In genomic region chr12:12216349-12217017, GRCh38 we compare ENCODE assay signal across 2 cellular contexts.
TF ChIP-seq lines count a peak whose summit lies in the region.

No MANE protein-coding gene starts in this region.

TF ChIP-seq in IMR-90, 13 proteins besides CTCF, POLR2A, EP300 and RAD21:
- TF ChIP-seq MAZ (IDR thresholded peaks at IDR 0.05; ENCODE audit: borderline replicate concordance, low read depth, low read length) (no peak), SMC3 (IDR thresholded peaks at IDR 0.05; ENCODE audit: low read depth, low read length) (no peak), NFE2L2 (IDR thresholded peaks at IDR 0.05; ENCODE audit: low read depth, low read length) (peak; percentile 50; the same call in 1 of the 2 replicates)

TF ChIP-seq in HepG2, 621 proteins besides CTCF, POLR2A, EP300 and RAD21 (continues in another document):
- TF ChIP-seq NFE2L2 (IDR thresholded peaks at IDR 0.05; ENCODE audit: low read length) (peak; percentile 96), ZBTB7B (CRISPR knock-in tag; IDR thresholded peaks at IDR 0.05) (no peak), ZNF446 (CRISPR knock-in tag; IDR thresholded peaks at IDR 0.05) (no peak), ZNF10 (CRISPR knock-in tag; IDR thresholded peaks at IDR 0.05; ENCODE audit: borderline replicate concordance, low read depth) (no peak), FOSL1 (CRISPR knock-in tag; IDR thresholded peaks at IDR 0.05; ENCODE audit: borderline replicate concordance) (no peak), ZNF232 (CRISPR knock-in tag; IDR thresholded peaks at IDR 0.05; ENCODE audit: borderline replicate concordance) (no peak), ZNF331 (CRISPR knock-in tag; IDR thresholded peaks at IDR 0.05) (no peak), HNF1A (IDR thresholded peaks at IDR 0.05; ENCODE audit: low read depth) (peak; percentile 81), HNF1A (CRISPR knock-in tag; IDR thresholded peaks at IDR 0.05; ENCODE audit: borderline replicate concordance) (peak; percentile 73; the same call in 1 of the 2 replicates), ZNF576 (CRISPR knock-in tag; IDR thresholded peaks at IDR 0.05) (no peak), NCOR1 (IDR thresholded peaks at IDR 0.05; ENCODE audit: borderline replicate concordance, low read length) (peak; percentile 23; the same call in 1 of the 2 replicates), MAFF (IDR thresholded peaks at IDR 0.05; ENCODE audit: low read depth, low read length) (peak; percentile 50), NFE2 (CRISPR knock-in tag; IDR thresholded peaks at IDR 0.05) (peak; percentile 88), ZXDC (CRISPR knock-in tag; IDR thresholded peaks at IDR 0.05) (no peak), TRAFD1 (CRISPR knock-in tag; IDR thresholded peaks at IDR 0.05; ENCODE audit: borderline replicate concordance) (no peak), ZFP91 (CRISPR knock-in tag; IDR thresholded peaks at IDR 0.05; ENCODE audit: borderline replicate concordance) (no peak), AKNA (CRISPR knock-in tag; IDR thresholded peaks at IDR 0.05; ENCODE audit: borderline replicate concordance) (no peak), ZNF263 (CRISPR knock-in tag; IDR thresholded peaks at IDR 0.05) (no peak)
- TF ChIP-seq, protein P1, sequence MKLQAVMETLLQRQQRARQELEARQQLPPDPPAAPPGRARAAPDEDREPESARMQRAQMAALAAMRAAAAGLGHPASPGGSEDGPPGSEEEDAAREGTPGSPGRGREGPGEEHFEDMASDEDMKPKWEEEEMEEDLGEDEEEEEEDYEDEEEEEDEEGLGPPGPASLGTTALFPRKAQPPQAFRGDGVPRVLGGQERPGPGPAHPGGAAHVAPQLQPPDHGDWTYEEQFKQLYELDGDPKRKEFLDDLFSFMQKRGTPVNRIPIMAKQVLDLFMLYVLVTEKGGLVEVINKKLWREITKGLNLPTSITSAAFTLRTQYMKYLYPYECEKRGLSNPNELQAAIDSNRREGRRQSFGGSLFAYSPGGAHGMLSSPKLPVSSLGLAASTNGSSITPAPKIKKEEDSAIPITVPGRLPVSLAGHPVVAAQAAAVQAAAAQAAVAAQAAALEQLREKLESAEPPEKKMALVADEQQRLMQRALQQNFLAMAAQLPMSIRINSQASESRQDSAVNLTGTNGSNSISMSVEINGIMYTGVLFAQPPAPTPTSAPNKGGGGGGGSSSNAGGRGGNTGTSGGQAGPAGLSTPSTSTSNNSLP (IDR thresholded peaks at IDR 0.05; ENCODE audit: low read depth, low read length), result peak; percentile 34
- TF ChIP-seq, protein P2, sequence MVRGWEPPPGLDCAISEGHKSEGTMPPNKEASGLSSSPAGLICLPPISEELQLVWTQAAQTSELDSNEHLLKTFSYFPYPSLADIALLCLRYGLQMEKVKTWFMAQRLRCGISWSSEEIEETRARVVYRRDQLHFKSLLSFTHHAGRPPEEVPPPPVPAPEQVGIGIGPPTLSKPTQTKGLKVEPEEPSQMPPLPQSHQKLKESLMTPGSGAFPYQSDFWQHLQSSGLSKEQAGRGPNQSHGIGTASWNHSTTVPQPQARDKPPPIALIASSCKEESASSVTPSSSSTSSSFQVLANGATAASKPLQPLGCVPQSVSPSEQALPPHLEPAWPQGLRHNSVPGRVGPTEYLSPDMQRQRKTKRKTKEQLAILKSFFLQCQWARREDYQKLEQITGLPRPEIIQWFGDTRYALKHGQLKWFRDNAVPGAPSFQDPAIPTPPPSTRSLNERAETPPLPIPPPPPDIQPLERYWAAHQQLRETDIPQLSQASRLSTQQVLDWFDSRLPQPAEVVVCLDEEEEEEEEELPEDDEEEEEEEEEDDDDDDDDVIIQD (CRISPR knock-in tag; IDR thresholded peaks at IDR 0.05; ENCODE audit: low read depth), result peak; percentile 69; the same call in 1 of the 2 replicates
- TF ChIP-seq, protein P3, sequence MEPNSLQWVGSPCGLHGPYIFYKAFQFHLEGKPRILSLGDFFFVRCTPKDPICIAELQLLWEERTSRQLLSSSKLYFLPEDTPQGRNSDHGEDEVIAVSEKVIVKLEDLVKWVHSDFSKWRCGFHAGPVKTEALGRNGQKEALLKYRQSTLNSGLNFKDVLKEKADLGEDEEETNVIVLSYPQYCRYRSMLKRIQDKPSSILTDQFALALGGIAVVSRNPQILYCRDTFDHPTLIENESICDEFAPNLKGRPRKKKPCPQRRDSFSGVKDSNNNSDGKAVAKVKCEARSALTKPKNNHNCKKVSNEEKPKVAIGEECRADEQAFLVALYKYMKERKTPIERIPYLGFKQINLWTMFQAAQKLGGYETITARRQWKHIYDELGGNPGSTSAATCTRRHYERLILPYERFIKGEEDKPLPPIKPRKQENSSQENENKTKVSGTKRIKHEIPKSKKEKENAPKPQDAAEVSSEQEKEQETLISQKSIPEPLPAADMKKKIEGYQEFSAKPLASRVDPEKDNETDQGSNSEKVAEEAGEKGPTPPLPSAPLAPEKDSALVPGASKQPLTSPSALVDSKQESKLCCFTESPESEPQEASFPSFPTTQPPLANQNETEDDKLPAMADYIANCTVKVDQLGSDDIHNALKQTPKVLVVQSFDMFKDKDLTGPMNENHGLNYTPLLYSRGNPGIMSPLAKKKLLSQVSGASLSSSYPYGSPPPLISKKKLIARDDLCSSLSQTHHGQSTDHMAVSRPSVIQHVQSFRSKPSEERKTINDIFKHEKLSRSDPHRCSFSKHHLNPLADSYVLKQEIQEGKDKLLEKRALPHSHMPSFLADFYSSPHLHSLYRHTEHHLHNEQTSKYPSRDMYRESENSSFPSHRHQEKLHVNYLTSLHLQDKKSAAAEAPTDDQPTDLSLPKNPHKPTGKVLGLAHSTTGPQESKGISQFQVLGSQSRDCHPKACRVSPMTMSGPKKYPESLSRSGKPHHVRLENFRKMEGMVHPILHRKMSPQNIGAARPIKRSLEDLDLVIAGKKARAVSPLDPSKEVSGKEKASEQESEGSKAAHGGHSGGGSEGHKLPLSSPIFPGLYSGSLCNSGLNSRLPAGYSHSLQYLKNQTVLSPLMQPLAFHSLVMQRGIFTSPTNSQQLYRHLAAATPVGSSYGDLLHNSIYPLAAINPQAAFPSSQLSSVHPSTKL (CRISPR knock-in tag; IDR thresholded peaks at IDR 0.05), result peak; percentile 73
- TF ChIP-seq, protein P4, sequence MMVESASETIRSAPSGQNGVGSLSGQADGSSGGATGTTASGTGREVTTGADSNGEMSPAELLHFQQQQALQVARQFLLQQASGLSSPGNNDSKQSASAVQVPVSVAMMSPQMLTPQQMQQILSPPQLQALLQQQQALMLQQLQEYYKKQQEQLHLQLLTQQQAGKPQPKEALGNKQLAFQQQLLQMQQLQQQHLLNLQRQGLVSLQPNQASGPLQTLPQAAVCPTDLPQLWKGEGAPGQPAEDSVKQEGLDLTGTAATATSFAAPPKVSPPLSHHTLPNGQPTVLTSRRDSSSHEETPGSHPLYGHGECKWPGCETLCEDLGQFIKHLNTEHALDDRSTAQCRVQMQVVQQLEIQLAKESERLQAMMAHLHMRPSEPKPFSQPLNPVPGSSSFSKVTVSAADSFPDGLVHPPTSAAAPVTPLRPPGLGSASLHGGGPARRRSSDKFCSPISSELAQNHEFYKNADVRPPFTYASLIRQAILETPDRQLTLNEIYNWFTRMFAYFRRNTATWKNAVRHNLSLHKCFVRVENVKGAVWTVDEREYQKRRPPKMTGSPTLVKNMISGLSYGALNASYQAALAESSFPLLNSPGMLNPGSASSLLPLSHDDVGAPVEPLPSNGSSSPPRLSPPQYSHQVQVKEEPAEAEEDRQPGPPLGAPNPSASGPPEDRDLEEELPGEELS (CRISPR knock-in tag; IDR thresholded peaks at IDR 0.05), result peak; percentile 37; the same call in 1 of the 2 replicates
